In genomic region chr13:38872693-38873092, GRCh38 we compare ENCODE assay signal across 8 cellular contexts.
DNase-seq lines count a peak whose midpoint lies in the region; ATAC-seq and TF ChIP-seq lines count a peak whose summit lies in the region.

No MANE protein-coding gene starts in this region.

- no peak overlapping the region for H2AFZ ChIP-seq in GM23248

- no peaks in the 10 kb centered on the region for H3K9me3 ChIP-seq in GM23248 (ENCODE audit: low read depth)
- H3K9me3 ChIP-seq in gastrocnemius medialis, result no peaks in the 10 kb centered on the region

- H3K36me3 Mint-ChIP-seq in glutamatergic neuron (ENCODE audit: unreplicated experiment) (no peaks in the 10 kb centered on the region), natural killer cell (no peaks in the 10 kb centered on the region)

- intact Hi-C loops in gastrocnemius medialis (cut with DNase I; ENCODE audit: low total_unique reads), result loop anchor here (1.0 to 5.0 kb wide), 2 partner anchors 105 to 186 kb away; no protein-coding TSS in a partner anchor
- intact Hi-C loops in natural killer cell (cut with micrococcal nuclease), result no loop called here

- H3K27ac Mint-ChIP-seq in glutamatergic neuron (ENCODE audit: unreplicated experiment) (no peak overlapping the region), natural killer cell (no peak overlapping the region)

- H3K9me2 ChIP-seq in GM23248 (ENCODE audit: insufficient read depth), result no peaks in the 10 kb centered on the region

- H4K20me1 ChIP-seq in GM23248 (ENCODE audit: insufficient read depth), result no peaks in the 10 kb centered on the region

- peak; percentile 78 for TF ChIP-seq CTCF in glutamatergic neuron (IDR thresholded peaks at IDR 0.05; ENCODE audit: partially characterized antibody, unreplicated experiment)
- peak in 4 of 5 experiments; percentile 11 to 51 (median 46) for TF ChIP-seq CTCF in gastrocnemius medialis (IDR thresholded peaks at IDR 0.05 in 4 of 5, conservative IDR thresholded peaks at IDR 0.05 in 1 of 5)
- TF ChIP-seq CTCF in natural killer cell (IDR thresholded peaks at IDR 0.05), result no peak

- no peak overlapping the region for H3K9ac ChIP-seq in GM23248

- DNase-seq in G401 (ENCODE audit: low spot score) (peak; percentile 55), GM23248 (peak; percentile 47), NCI-H1105 treated with DMSO at 0.1 percent for 48 hours (lab: John Stamatoyannopoulos, UW) (peak; percentile 48), glutamatergic neuron (peak; percentile 62), gastrocnemius medialis (peak; percentile 18 to 65), natural killer cell (no peak), GF-D8 (lab: John Stamatoyannopoulos, UW) (no peak)
- DNase-seq in activated CD8-positive, alpha-beta memory T cell treated with anti-CD3 and anti-CD28 coated beads, Interleukin-2, amount 50 U/mL, for 4 hours, result peak; percentile 17

- no peaks in the 10 kb centered on the region for H3K36me3 ChIP-seq in GM23248 (ENCODE audit: low read depth)
- H3K36me3 ChIP-seq in gastrocnemius medialis, result peaks cover 0 to 9% of the 10 kb centered on the region in 2 donors

- H3K27me3 ChIP-seq in GM23248 (replicated peaks; ENCODE audit: insufficient read depth) (peaks cover 40% of the 10 kb centered on the region), gastrocnemius medialis (no peaks in the 10 kb centered on the region)

- H3F3A ChIP-seq in GM23248 (ENCODE audit: insufficient read depth), result no peaks in the 10 kb centered on the region

- 5 to 9% methylated on average over 7 of the region's 7 CpGs for WGBS in GM23248 (ENCODE audit: low coverage in 1 of 2, low lambda C conversion rate in 2 of 2, missing lambda C conversion rate in 2 of 2), 2 experiments

- H3K79me2 ChIP-seq in GM23248 (ENCODE audit: insufficient read depth), result no peaks in the 10 kb centered on the region

- in situ Hi-C loops in G401 (cut with HindIII; ENCODE audit: low sequenced_read_pairs) (no loop called here), GM23248 (cut with MboI) (no loop called here), gastrocnemius medialis (cut with MboI; ENCODE audit: low sequenced_read_pairs in 4 of 4) (loop anchor here in 1 of 4 donors (25.0 kb wide), 1 partner anchor 185 kb away; the partner anchor contains the start of gene FREM2)

- no peak overlapping the region for H3K4me2 ChIP-seq in GM23248 (ENCODE audit: unreplicated experiment)

- ATAC-seq in gastrocnemius medialis (peak; percentile 50 to 80), natural killer cell (no peak)

- H3K4me3 ChIP-seq in GM23248, result no peak overlapping the region
- H3K4me3 ChIP-seq in gastrocnemius medialis, result no peak overlapping the region

- H3K4me1 ChIP-seq in GM23248 (ENCODE audit: insufficient read depth) (no peaks in the 10 kb centered on the region), gastrocnemius medialis (peaks cover 9 to 15% of the 10 kb centered on the region in 2 donors)

- H3K27ac ChIP-seq in GM23248 (no peak overlapping the region), gastrocnemius medialis (no peak overlapping the region)

- H3K27me3 Mint-ChIP-seq in glutamatergic neuron (ENCODE audit: unreplicated experiment) (no peaks in the 10 kb centered on the region), natural killer cell (ENCODE audit: low read depth in 2 of 2) (no peaks in the 10 kb centered on the region)

- no peak for TF ChIP-seq POLR2A in gastrocnemius medialis (IDR thresholded peaks at IDR 0.05)

- H3K4me1 Mint-ChIP-seq in glutamatergic neuron (ENCODE audit: low read depth, unreplicated experiment), result no peaks in the 10 kb centered on the region
- no peaks in the 10 kb centered on the region for H3K4me1 Mint-ChIP-seq in natural killer cell

- H3K4me3 Mint-ChIP-seq in glutamatergic neuron (ENCODE audit: unreplicated experiment) (no peak overlapping the region), natural killer cell (no peak overlapping the region)

- H3K9me3 Mint-ChIP-seq in glutamatergic neuron (ENCODE audit: unreplicated experiment) (no peaks in the 10 kb centered on the region), natural killer cell (peaks cover 0 to 2% of the 10 kb centered on the region in 2 donors)

Comparison
In these comparisons a context has a peak if more than half of its experiments do, and no peak if none do; other contexts are left out.
1. DNase-seq: peak in G401 (single experiment), GM23248 (single experiment), NCI-H1105 treated with DMSO at 0.1 percent for 48 hours (single experiment), activated CD8-positive, alpha-beta memory T cell treated with anti-CD3 and anti-CD28 coated beads, Interleukin-2, amount 50 U/mL, for 4 hours (single experiment), glutamatergic neuron (single experiment) and gastrocnemius medialis (2 of 2); none in natural killer cell (single experiment) and GF-D8 (single experiment).
2. ATAC-seq: peak in gastrocnemius medialis (2 of 2); none in natural killer cell (0 of 3).